ENCODE assay signal across 11 cellular contexts in the genomic region with DNA sequence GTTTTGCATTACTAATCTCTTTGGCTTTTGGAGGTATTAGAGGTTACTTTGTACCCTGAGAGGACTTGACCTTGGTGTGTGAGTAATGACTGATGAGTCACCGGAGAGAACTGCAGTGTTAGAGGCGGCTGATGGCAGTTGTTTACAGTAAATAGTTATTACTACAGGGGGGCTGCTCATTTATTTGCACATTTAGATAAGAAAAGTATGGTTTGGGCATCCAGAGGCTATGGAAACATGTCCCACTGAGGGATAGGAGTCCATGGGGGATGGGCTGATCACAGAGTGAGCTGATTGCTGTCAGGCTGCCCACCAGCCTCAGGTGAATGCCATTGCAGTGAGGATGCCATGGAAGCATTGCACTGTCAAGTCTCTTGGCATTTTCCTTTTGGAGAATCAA. TPM values are rescaled to one million over a fixed set of nuclear protein-coding genes. Genes with fewer than 3 reads are reported as not detected.
A peak's percentile ranks its signal among the peaks of the same experiment; 100 is the strongest.
DNase-seq lines count a peak whose midpoint lies in the region; ATAC-seq and TF ChIP-seq lines count a peak whose summit lies in the region.
"Had no signal": no experiment of that assay in that cellular context is flagged by ENCODE, and none has a peak within 500 bp of the region (broad histone marks: within the 10 kb centered on the region; RNA-seq: fewer than 3 reads in every experiment).

No MANE protein-coding gene starts in this region.

- H2BK5ac ChIP-seq in IMR-90 (ENCODE audit: low read depth, low read length, poor library complexity, severe bottlenecking): no peak overlapping the region

- no peak overlapping the region for H3K18ac ChIP-seq in IMR-90 (ENCODE audit: low read depth, low read length)

- H3K27me3 ChIP-seq in IMR-90 (ENCODE audit: control insufficient read depth, insufficient read depth, low read length) (no peaks in the 10 kb centered on the region), kidney epithelial cell (ENCODE audit: control insufficient read depth, insufficient read depth, low read length) (no peaks in the 10 kb centered on the region), tibial nerve (no peaks in the 10 kb centered on the region)

- H3K23ac ChIP-seq in IMR-90 (ENCODE audit: low read depth, low read length): no peak overlapping the region

- TF ChIP-seq CTCF in IMR-90 (conservative IDR thresholded peaks at IDR 0.05; ENCODE audit: low read depth, low read length) (no peak), astrocyte of the spinal cord (IDR thresholded peaks at IDR 0.05; ENCODE audit: low read depth, low read length) (no peak), kidney epithelial cell (IDR thresholded peaks at IDR 0.05; ENCODE audit: insufficient read depth, low read length, poor library complexity, severe bottlenecking) (no peak), tibial nerve (IDR thresholded peaks at IDR 0.05) (no peak)

- no peak overlapping the region for H2BK15ac ChIP-seq in IMR-90 (ENCODE audit: low read depth, low read length)

- DNase-seq in COLO829 (ENCODE audit: low spot score) (peak; percentile 13), IMR-90 (peak; percentile 0), astrocyte of the spinal cord (ENCODE audit: low read depth, low spot score) (peak; percentile 57), kidney epithelial cell (ENCODE audit: low read depth) (peak; percentile 79), tibial nerve (ENCODE audit: low spot score in 2 of 2) (no peak), G401 (ENCODE audit: low spot score) (no peak), substantia nigra (lab: John Stamatoyannopoulos, UW) (no peak)
- DNase-seq: kidney, NCI-H1105 treated with DMSO at 0.1 percent for 48 hours, retina had no signal

- in situ Hi-C loops in IMR-90 (cut with MboI; ENCODE audit: low sequenced_read_pairs): no loop called here
- in situ Hi-C loops in astrocyte of the spinal cord (cut with HindIII; ENCODE audit: low sequenced_read_pairs): no loop called here
- in situ Hi-C loops in G401 (cut with HindIII; ENCODE audit: low sequenced_read_pairs): no loop called here

- intact Hi-C loops in IMR-90 (cut with micrococcal nuclease): no loop called here

- H3K56ac ChIP-seq in IMR-90 (ENCODE audit: extremely low read depth, insufficient read depth, low read length): no peak overlapping the region

- TF ChIP-seq EP300 in tibial nerve (IDR thresholded peaks at IDR 0.05): no peak

- H2AK5ac ChIP-seq in IMR-90 (ENCODE audit: low read depth, low read length): no peak overlapping the region

- CTCF ChIA-PET in IMR-90 (lab: Yijun Ruan, JAX): no interaction called here

- H4K20me1 ChIP-seq in IMR-90 (ENCODE audit: insufficient read depth, low read length): no peaks in the 10 kb centered on the region

- whole genome bisulfite sequencing in IMR-90 (ENCODE audit: extremely low coverage in 2 of 2, insufficient read length in 1 of 2), 2 experiments: no CpG with 5 or more reads among the region's 2 CpGs
- WGBS in tibial nerve, 2 donors: 32 to 34% methylated on average over 2 of the region's 2 CpGs

- no peaks in the 10 kb centered on the region for H3K9me3 ChIP-seq in IMR-90 (ENCODE audit: control insufficient read depth, insufficient read depth, low read length)
- peaks cover 0 to 9% (median 0%) of the 10 kb centered on the region in 4 donors for H3K9me3 ChIP-seq in tibial nerve

- no peak overlapping the region for H3K27ac ChIP-seq in IMR-90 (ENCODE audit: insufficient read depth, low read length)
- no peak overlapping the region for H3K27ac ChIP-seq in tibial nerve
- H3K27ac ChIP-seq in substantia nigra (ENCODE audit: low read depth, low read length, poor library complexity, severe bottlenecking): no peak overlapping the region

- no peak overlapping the region for H3K14ac ChIP-seq in IMR-90 (replicated peaks; ENCODE audit: low read depth, low read length)

- no peak overlapping the region for H4K91ac ChIP-seq in IMR-90 (ENCODE audit: insufficient read depth, low read depth, low read length)

- dilution Hi-C loops in IMR-90 (cut with HindIII; ENCODE audit: low sequenced_read_pairs, unreplicated experiment): no loop called here

- H3K9ac ChIP-seq in IMR-90 (ENCODE audit: low read depth, low read length): no peak overlapping the region

- TF ChIP-seq POLR2A in IMR-90 (IDR thresholded peaks at IDR 0.05; ENCODE audit: low read depth, low read length) (no peak), tibial nerve (IDR thresholded peaks at IDR 0.05) (no peak)

- no peaks in the 10 kb centered on the region for H3K4me1 ChIP-seq in IMR-90 (ENCODE audit: control insufficient read depth, insufficient read depth, low read length)
- H3K4me1 ChIP-seq in tibial nerve: no peaks in the 10 kb centered on the region

- H3K79me1 ChIP-seq in IMR-90 (ENCODE audit: low read depth in 1 of 2, low read length in 2 of 2): no peaks in the 10 kb centered on the region

- H2BK120ac ChIP-seq in IMR-90 (ENCODE audit: low read depth, low read length): no peak overlapping the region

- no peak overlapping the region for H2AFZ ChIP-seq in IMR-90 (replicated peaks; ENCODE audit: low read length, poor library complexity)

- H3K4me2 ChIP-seq in IMR-90 (ENCODE audit: low read depth, low read length): no peak overlapping the region

- H3K36me3 ChIP-seq in IMR-90 (ENCODE audit: control insufficient read depth, insufficient read depth, low read length) (no peaks in the 10 kb centered on the region), kidney epithelial cell (ENCODE audit: control insufficient read depth, insufficient read depth, low read length) (no peaks in the 10 kb centered on the region), tibial nerve (no peaks in the 10 kb centered on the region)

- no peak for TF ChIP-seq RAD21 in IMR-90 (IDR thresholded peaks at IDR 0.05; ENCODE audit: low read length)

- no peak overlapping the region for H2AK9ac ChIP-seq in IMR-90 (replicated peaks; ENCODE audit: low read depth, low read length, poor library complexity)

- H3K9me1 ChIP-seq in IMR-90 (ENCODE audit: insufficient read depth, low read length): no peaks in the 10 kb centered on the region

- no peak overlapping the region for H4K8ac ChIP-seq in IMR-90 (ENCODE audit: low read depth in 2 of 2, low read length in 2 of 2)

- ATAC-seq in IMR-90 (ENCODE audit: low read depth) (peak; percentile 42; the same call in 1 of the 2 replicates), HG03442 (IDR thresholded peaks at IDR 0.05; ENCODE audit: unreplicated experiment) (no peak)

- no peak overlapping the region for H4K5ac ChIP-seq in IMR-90 (ENCODE audit: low read depth, low read length)

- H3K4me3 ChIP-seq in IMR-90 (ENCODE audit: insufficient read depth, low read depth, low read length) (no peak overlapping the region), astrocyte of the spinal cord (ENCODE audit: low read depth, low read length) (no peak overlapping the region), kidney epithelial cell (ENCODE audit: low read depth, low read length) (no peak overlapping the region), tibial nerve (no peak overlapping the region)

- no peak overlapping the region for H2BK20ac ChIP-seq in IMR-90 (ENCODE audit: low read depth, low read length)

- POLR2A ChIA-PET in IMR-90 (lab: Charles Lee; ENCODE audit: unreplicated experiment): no interaction called here

- H3K4ac ChIP-seq in IMR-90 (ENCODE audit: low read depth, low read length): no peak overlapping the region

- BruUV-seq in IMR-90 (replicated peaks; lab: Mats Ljungman, UMichigan): no TSS peak

TF ChIP-seq in IMR-90, 13 proteins besides CTCF, POLR2A, EP300 and RAD21:
- TF ChIP-seq, protein P1, sequence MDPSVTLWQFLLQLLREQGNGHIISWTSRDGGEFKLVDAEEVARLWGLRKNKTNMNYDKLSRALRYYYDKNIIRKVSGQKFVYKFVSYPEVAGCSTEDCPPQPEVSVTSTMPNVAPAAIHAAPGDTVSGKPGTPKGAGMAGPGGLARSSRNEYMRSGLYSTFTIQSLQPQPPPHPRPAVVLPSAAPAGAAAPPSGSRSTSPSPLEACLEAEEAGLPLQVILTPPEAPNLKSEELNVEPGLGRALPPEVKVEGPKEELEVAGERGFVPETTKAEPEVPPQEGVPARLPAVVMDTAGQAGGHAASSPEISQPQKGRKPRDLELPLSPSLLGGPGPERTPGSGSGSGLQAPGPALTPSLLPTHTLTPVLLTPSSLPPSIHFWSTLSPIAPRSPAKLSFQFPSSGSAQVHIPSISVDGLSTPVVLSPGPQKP (IDR thresholded peaks at IDR 0.05; ENCODE audit: borderline replicate concordance, low read depth, low read length): no peak
- TF ChIP-seq BHLHE40 (IDR thresholded peaks at IDR 0.05; ENCODE audit: low read depth, low read length) (no peak), NFE2L2 (IDR thresholded peaks at IDR 0.05; ENCODE audit: low read depth, low read length) (no peak), MAFK (IDR thresholded peaks at IDR 0.05; ENCODE audit: low read depth, low read length) (no peak), SMC3 (IDR thresholded peaks at IDR 0.05; ENCODE audit: low read depth, low read length) (no peak), CEBPB (IDR thresholded peaks at IDR 0.05; ENCODE audit: low read depth, low read length) (no peak), FOS (IDR thresholded peaks at IDR 0.05; ENCODE audit: low read depth, low read length) (no peak), CHD1 (IDR thresholded peaks at IDR 0.05; ENCODE audit: low read depth, low read length) (no peak), RCOR1 (IDR thresholded peaks at IDR 0.05; ENCODE audit: insufficient replicate concordance, low read length) (no peak), MXI1 (IDR thresholded peaks at IDR 0.05; ENCODE audit: borderline replicate concordance, low read depth, low read length) (no peak), MAZ (IDR thresholded peaks at IDR 0.05; ENCODE audit: borderline replicate concordance, low read depth, low read length) (no peak), RFX5 (IDR thresholded peaks at IDR 0.05; ENCODE audit: low read depth, low read length) (no peak)
- TF ChIP-seq, protein P2, sequence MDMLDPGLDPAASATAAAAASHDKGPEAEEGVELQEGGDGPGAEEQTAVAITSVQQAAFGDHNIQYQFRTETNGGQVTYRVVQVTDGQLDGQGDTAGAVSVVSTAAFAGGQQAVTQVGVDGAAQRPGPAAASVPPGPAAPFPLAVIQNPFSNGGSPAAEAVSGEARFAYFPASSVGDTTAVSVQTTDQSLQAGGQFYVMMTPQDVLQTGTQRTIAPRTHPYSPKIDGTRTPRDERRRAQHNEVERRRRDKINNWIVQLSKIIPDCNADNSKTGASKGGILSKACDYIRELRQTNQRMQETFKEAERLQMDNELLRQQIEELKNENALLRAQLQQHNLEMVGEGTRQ (IDR thresholded peaks at IDR 0.05; ENCODE audit: low read depth, low read length): no peak

RNA-seq across cellular contexts. Expression of a gene that starts 17.3 kb away (rescaled TPM):
- total RNA-seq in IMR-90 (2012; rRNA removed) (0.28 and 0.36 TPM in 2 replicates), kidney epithelial cell (15.3 and 17.5 TPM in 2 replicates), tibial nerve (1 to 10 TPM; 2.4 to 4.2 (median 3.7) TPM)
- polyA plus RNA-seq in IMR-90 (2012; rRNA removed): 0.19 and 0.43 TPM in 2 replicates
- polyA plus RNA-seq in IMR-90 (2012; cell fraction: cytosol; rRNA removed): 0.11 and 0.16 TPM in 2 replicates
- polyA plus RNA-seq in IMR-90 (2012; cell fraction: nucleus; rRNA removed; ENCODE audit: low replicate concordance): 0.15 and 0.25 TPM in 2 replicates
- not detected in 2 replicates for total RNA-seq in G401 (2014; rRNA removed; shearing (Covaris generic))

Comparison
In these comparisons a context has a peak if more than half of its experiments do, and no peak if none do; other contexts are left out.
1. DNase-seq: peak in COLO829 (single experiment), IMR-90 (single experiment), astrocyte of the spinal cord (single experiment) and kidney epithelial cell (single experiment); none in tibial nerve (0 of 2), G401 (single experiment) and substantia nigra (0 of 49).